Comparison of ENCODE assay signal across 9 cellular contexts in genomic region chr6:170344631-170345576, GRCh38. TPM values are rescaled to one million over a fixed set of nuclear protein-coding genes. Genes with fewer than 3 reads are reported as not detected.
DNase-seq lines count a peak whose midpoint lies in the region; ATAC-seq, FAIRE-seq and TF ChIP-seq lines count a peak whose summit lies in the region.
"Had no signal": no experiment of that assay in that cellular context is flagged by ENCODE, and none has a peak within 500 bp of the region (broad histone marks: within the 10 kb centered on the region; RNA-seq: fewer than 3 reads in every experiment).

No MANE protein-coding gene starts in this region.

- BruUV-seq in GM12878 (replicated peaks; lab: Mats Ljungman, UMichigan): no TSS peak

- H3K4me1 ChIP-seq in HUES64 (ENCODE audit: insufficient read depth, low read length) (peaks cover 5% of the 10 kb centered on the region; the same call in 1 of the 2 replicates), GM12878 (ENCODE audit: control insufficient read depth, insufficient read depth, low read length) (peaks cover 20% of the 10 kb centered on the region), lower lobe of right lung (peaks cover 7% of the 10 kb centered on the region)

- no peak for TF ChIP-seq RAD21 in GM12878 (IDR thresholded peaks at IDR 0.05; ENCODE audit: insufficient read depth, low read depth, low read length)

- no peak for FAIRE-seq in GM12878 (lab: Jason Lieb, UNC)
- FAIRE-seq: A204.1 had no signal

- no peaks in the 10 kb centered on the region for H3K9me3 ChIP-seq in HUES64 (ENCODE audit: insufficient read depth, low read depth, low read length)
- peaks cover 2% of the 10 kb centered on the region; the same call in 2 of the 3 replicates for H3K9me3 ChIP-seq in GM12878 (replicated peaks; ENCODE audit: control insufficient read depth, insufficient read depth, low read length)
- no peaks in the 10 kb centered on the region for H3K9me3 ChIP-seq in lower lobe of right lung

- ATAC-seq in GM12878: peak; percentile 52
- ATAC-seq in lower lobe of right lung: peak; percentile 70 to 79

- H3K4me2 ChIP-seq in GM12878 (ENCODE audit: control insufficient read depth, insufficient read depth): no peak overlapping the region

- DNase-seq in NCI-H1417 (lab: John Stamatoyannopoulos, UW): peak in 2 of 3 experiments; percentile 16 to 60
- no peak for DNase-seq in NCI-H1417 treated with DMSO at 0.1 percent for 48 hours (lab: John Stamatoyannopoulos, UW)
- peak; percentile 20 for DNase-seq in GM12878 (ENCODE audit: low read depth, low spot score)
- no peak for DNase-seq in lower lobe of right lung
- DNase-seq in GF-D8 (lab: John Stamatoyannopoulos, UW): no peak
- no peak for DNase-seq in putamen (ENCODE audit: low spot score)
- DNase-seq in GM19238 (ENCODE audit: insufficient read length, low spot score): no peak

- H3K27me3 ChIP-seq in HUES64 (ENCODE audit: insufficient read depth, low read length): no peaks in the 10 kb centered on the region
- no peaks in the 10 kb centered on the region for H3K27me3 ChIP-seq in GM12878 (replicated peaks in 1 of 2; ENCODE audit: control insufficient read depth in 2 of 2, insufficient read depth in 2 of 2, low read length in 1 of 2)
- no peaks in the 10 kb centered on the region for H3K27me3 ChIP-seq in lower lobe of right lung (ENCODE audit: low read depth)

- SMC1A ChIA-PET in GM12878 (lab: Charles Lee; ENCODE audit: uncharacterized antibody, unreplicated experiment): no interaction called here

- no peak for TF ChIP-seq CTCF in GM12878 (IDR thresholded peaks at IDR 0.05 in 2 of 3, conservative IDR thresholded peaks at IDR 0.05 in 1 of 3; ENCODE audit: control insufficient read depth in 2 of 3, extremely low read depth in 1 of 3, insufficient read depth in 1 of 3, low read depth in 3 of 3, low read length in 3 of 3)
- TF ChIP-seq CTCF in lower lobe of right lung (IDR thresholded peaks at IDR 0.05): no peak

- RAD21 ChIA-PET in GM12878 (lab: Charles Lee; ENCODE audit: unreplicated experiment): no interaction called here

- no peak for TF ChIP-seq POLR2A in GM12878 (IDR thresholded peaks at IDR 0.05; ENCODE audit: low read depth, low read length)

- no peak for TF ChIP-seq EP300 in GM12878 (IDR thresholded peaks at IDR 0.05; ENCODE audit: borderline replicate concordance in 1 of 2, control insufficient read depth in 1 of 2, low read depth in 2 of 2, low read length in 2 of 2)

- CTCF ChIA-PET in GM12878 (lab: Yijun Ruan, JAX): no interaction called here

- POLR2A ChIA-PET in GM12878 (lab: Charles Lee): no interaction called here

- H4K20me1 ChIP-seq in GM12878 (ENCODE audit: control insufficient read depth, insufficient read depth): no peaks in the 10 kb centered on the region

- no peaks in the 10 kb centered on the region; the same call in 1 of the 2 replicates for H3K79me2 ChIP-seq in GM12878 (ENCODE audit: control insufficient read depth, insufficient read depth, low read length)

- H2AFZ ChIP-seq in GM12878 (ENCODE audit: control insufficient read depth, low read depth, low read length): no peak overlapping the region

- no peak overlapping the region for H3K9ac ChIP-seq in HUES64 (ENCODE audit: low read depth, low read length)
- no peak overlapping the region for H3K9ac ChIP-seq in GM12878 (ENCODE audit: control insufficient read depth, insufficient read depth, low read length)

- H3K27ac ChIP-seq in HUES64 (ENCODE audit: low read depth, low read length): peak overlapping the region; percentile 11
- peak overlapping the region; percentile 11 for H3K27ac ChIP-seq in GM12878 (ENCODE audit: control insufficient read depth, insufficient read depth)
- H3K27ac ChIP-seq in lower lobe of right lung: peak overlapping the region; percentile 48

- intact Hi-C loops in GM12878 (cut with micrococcal nuclease; ENCODE audit: unreplicated experiment) (no loop called here), lower lobe of right lung (cut with DNase I) (no loop called here)

- H3K36me3 ChIP-seq in HUES64 (ENCODE audit: insufficient read depth, low read length) (peaks cover 13% of the 10 kb centered on the region), GM12878 (ENCODE audit: control insufficient read depth in 2 of 2, insufficient read depth in 2 of 2, low read length in 1 of 2) (peaks cover 6 to 28% of the 10 kb centered on the region in 2 experiments), lower lobe of right lung (peaks cover 61% of the 10 kb centered on the region)

- H3K4me3 ChIP-seq in HUES64 (ENCODE audit: low read length) (no peak overlapping the region), GM12878 (no peak overlapping the region), lower lobe of right lung (no peak overlapping the region)

- WGBS in HUES64: 78% methylated on average over 10 of the region's 10 CpGs
- 51% methylated on average over 10 of the region's 10 CpGs for WGBS in GM12878 (ENCODE audit: insufficient coverage, insufficient replicate concordance, low lambda C conversion rate, missing lambda C conversion rate)

- in situ Hi-C loops in GM12878 (cut with MboI): no loop called here

TF ChIP-seq in GM12878, 131 proteins besides CTCF, POLR2A, EP300 and RAD21:
- TF ChIP-seq MEF2B (IDR thresholded peaks at IDR 0.05; ENCODE audit: partially characterized antibody, poor library complexity, severe bottlenecking) (peak; percentile 27), ETV6 (conservative IDR thresholded peaks at IDR 0.05 in 1 of 2, IDR thresholded peaks at IDR 0.05 in 1 of 2; ENCODE audit: borderline replicate concordance in 1 of 2, low read depth in 1 of 2) (no peak)

RNA-seq across cellular contexts. Expression of gene FAM120B, which starts 38.3 kb away (rescaled TPM):
- 10.7 TPM for polyA plus RNA-seq in HUES64 (2013, experiment 1 of 2)
- 12.1 TPM for polyA plus RNA-seq in HUES64 (2013, experiment 2 of 2)
- 72.4 and 76.8 TPM in 2 replicates for total RNA-seq in GM12878 (2013; cell fraction: nucleolus; rRNA removed)
- total RNA-seq in GM12878 (2014; rRNA removed) (12.8 and 13.0 TPM in 2 replicates), GM12878 (2014; rRNA removed; fragmentation: Illumina TruSeq; extraction: Trizol) (13.4 and 13.9 TPM in 2 replicates), GM12878 (2021) (20.2 and 20.8 TPM in 2 replicates), lower lobe of right lung (29.0 TPM)
- 7.8 TPM for polyA plus RNA-seq in GM12878 (2011; ENCODE audit: low read depth)
- polyA plus RNA-seq in GM12878 (2011; rRNA removed) (13.7 TPM in 2 replicates), GM12878 (2014; fragmentation: Illumina TruSeq; extraction: Trizol) (19.6 and 24.6 TPM in 2 replicates), GM12878 (2014; fragmentation: Nextera tagmentation; extraction: Ambion mirVana) (1 to 10 TPM; 3.3 to 4.8 TPM), GM12878 (2014; rRNA removed) (16.4 and 16.9 TPM in 2 replicates), GM12878 (2016; fragmentation: Nextera tagmentation; extraction: Ambion mirVana) (10 to 100 TPM; 21.1 to 21.6 TPM)
- 11.0 and 12.8 TPM in 2 replicates for polyA plus RNA-seq in GM12878 (2011; cell fraction: cytosol; rRNA removed)
- 24.5 and 25.8 TPM in 2 replicates for polyA plus RNA-seq in GM12878 (2011; cell fraction: nucleus; rRNA removed)
- 12.2 and 14.1 TPM in 2 replicates for polyA plus RNA-seq in GM12878 (2012)
- 33.9 and 34.2 TPM in 2 replicates for polyA minus RNA-seq in GM12878 (2011; rRNA and poly(A)+ RNA removed)
- polyA minus RNA-seq in GM12878 (2011; cell fraction: cytosol; rRNA and poly(A)+ RNA removed): 5.5 and 8.2 TPM in 2 replicates
- polyA minus RNA-seq in GM12878 (2011; cell fraction: nucleus; rRNA and poly(A)+ RNA removed): 26.8 and 33.3 TPM in 2 replicates

RNA-seq across cellular contexts. Expression of gene DLL1, which starts 54.0 kb away (rescaled TPM):
- polyA plus RNA-seq in HUES64 (2013, experiment 1 of 2): 3.2 TPM
- polyA plus RNA-seq in HUES64 (2013, experiment 2 of 2): 6.8 TPM
- 3.6 and 4.7 TPM in 2 replicates for total RNA-seq in GM12878 (2013; cell fraction: nucleolus; rRNA removed)
- total RNA-seq in GM12878 (2014; rRNA removed): 0.16 and 0.23 TPM in 2 replicates
- total RNA-seq in GM12878 (2014; rRNA removed; fragmentation: Illumina TruSeq; extraction: Trizol): 0.04 and 0.05 TPM in 2 replicates
- 0.54 and 0.88 TPM in 2 replicates for total RNA-seq in GM12878 (2021)
- 0.09 TPM for polyA plus RNA-seq in GM12878 (2011; ENCODE audit: low read depth)
- polyA plus RNA-seq in GM12878 (2011; rRNA removed): 0.80 and 0.84 TPM in 2 replicates
- polyA plus RNA-seq in GM12878 (2011; cell fraction: cytosol; rRNA removed): 0.94 and 1.5 TPM in 2 replicates
- polyA plus RNA-seq in GM12878 (2011; cell fraction: nucleus; rRNA removed): 6.7 and 7.7 TPM in 2 replicates
- polyA plus RNA-seq in GM12878 (2012): 0.35 and 1.0 TPM in 2 replicates
- 0.07 TPM in 1 of 2 replicates, not detected in the other for polyA plus RNA-seq in GM12878 (2014; fragmentation: Illumina TruSeq; extraction: Trizol)
- polyA plus RNA-seq in GM12878 (2014; fragmentation: Nextera tagmentation; extraction: Ambion mirVana): under 1 TPM; 0.02 to 0.04 TPM
- 0.32 and 1.7 TPM in 2 replicates for polyA plus RNA-seq in GM12878 (2014; rRNA removed)
- under 1 TPM; 0.16 to 0.39 TPM for polyA plus RNA-seq in GM12878 (2016; fragmentation: Nextera tagmentation; extraction: Ambion mirVana)
- 0.37 and 0.82 TPM in 2 replicates for polyA minus RNA-seq in GM12878 (2011; rRNA and poly(A)+ RNA removed)
- 0.62 and 0.67 TPM in 2 replicates for polyA minus RNA-seq in GM12878 (2011; cell fraction: cytosol; rRNA and poly(A)+ RNA removed)
- polyA minus RNA-seq in GM12878 (2011; cell fraction: nucleus; rRNA and poly(A)+ RNA removed): 1.2 and 1.5 TPM in 2 replicates
- total RNA-seq in lower lobe of right lung: 12.9 TPM

Comparison
In these comparisons a context has a peak if more than half of its experiments do, and no peak if none do; other contexts are left out.
1. DNase-seq: peak in NCI-H1417 (2 of 3) and GM12878 (single experiment); none in NCI-H1417 treated with DMSO at 0.1 percent for 48 hours (single experiment), lower lobe of right lung (single experiment), GF-D8 (single experiment), putamen (single experiment) and GM19238 (single experiment).
2. Peak in every context shown above with its lines, with median percentiles within 50 percentile points of each other: H3K27ac ChIP-seq.